10 cellular contexts compared by ENCODE assay signal in the genomic region with DNA sequence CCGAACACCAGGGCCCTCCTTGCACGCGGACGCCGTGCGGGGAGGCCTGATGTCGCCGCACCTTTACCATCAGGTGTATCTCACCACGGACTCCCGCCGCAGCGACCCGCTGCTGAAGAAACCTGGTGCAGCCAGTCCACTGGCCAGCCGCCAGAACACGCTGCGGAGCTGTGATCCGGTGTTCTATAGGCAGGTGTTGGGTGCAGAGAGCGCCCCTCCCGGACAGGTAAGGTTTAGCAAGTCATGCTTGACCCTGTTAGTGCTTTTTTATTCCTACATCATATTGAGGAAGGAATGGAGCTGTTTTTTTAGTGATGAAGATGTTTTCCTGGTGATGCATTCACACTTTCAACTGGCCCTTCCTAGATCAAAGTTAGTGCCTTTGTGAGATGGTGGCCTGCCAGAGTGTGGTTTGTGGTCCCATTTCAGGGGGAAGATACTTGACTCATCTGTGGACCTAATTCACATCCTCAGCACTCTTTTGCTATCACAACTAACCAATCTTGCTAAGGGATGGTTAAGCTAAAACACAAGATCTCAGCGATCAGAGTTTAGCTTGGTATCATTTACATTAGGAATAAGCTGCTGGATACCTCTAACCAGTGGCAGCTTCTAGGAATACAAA. TPM values are rescaled to one million over a fixed set of nuclear protein-coding genes. Genes with fewer than 3 reads are reported as not detected.
DNase-seq lines count a peak whose midpoint lies in the region; ATAC-seq and TF ChIP-seq lines count a peak whose summit lies in the region.
"Had no signal": no experiment of that assay in that cellular context is flagged by ENCODE, and none has a peak within 500 bp of the region (broad histone marks: within the 10 kb centered on the region; RNA-seq: fewer than 3 reads in every experiment).

No MANE protein-coding gene starts in this region.

- peaks cover 49% of the 10 kb centered on the region for H3K79me2 ChIP-seq in mammary epithelial cell (ENCODE audit: insufficient read depth, low read length)

- CTCF ChIA-PET in mammary epithelial cell (lab: Charles Lee; ENCODE audit: low non-redundant PET) = interaction anchor here (0.5 to 1.6 kb wide), 8 partner anchors 10 to 255 kb away, joined by 3 to 8 read pairs (median 4); partner anchors contain the start of genes PCDHB14 and PCDHGB7

- peak in 1 of 2 donors; percentile 32 for DNase-seq in stimulated activated naive CD8-positive, alpha-beta T cell treated with anti-CD3 and anti-CD28 coated beads, Interleukin-15, amount 100 ng/mL, for 72 hours
- DNase-seq in stimulated activated naive CD8-positive, alpha-beta T cell treated with anti-CD3 and anti-CD28 coated beads, Interleukin-15, Interleukin-2, amounts not matched to agents 100 U/mL and 50 U/mL, for 24 hours = no peak
- peak; percentile 78 for DNase-seq in mammary epithelial cell
- peak; percentile 87 for DNase-seq in lower lobe of right lung
- DNase-seq in vagina (ENCODE audit: extremely low spot score in 2 of 2) = no peak
- DNase-seq in NCI-H446 (lab: John Stamatoyannopoulos, UW) = no peak
- no peak for DNase-seq in effector memory CD4-positive, alpha-beta T cell
- DNase-seq: CD4-positive, CD25-positive, alpha-beta regulatory T cell; T1000 had no signal

- ATAC-seq in stimulated activated naive CD8-positive, alpha-beta T cell treated with anti-CD3 and anti-CD28 coated beads, Interleukin-15, amount 100 ng/mL, for 72 hours = peak; percentile 68
- no peak for ATAC-seq in stimulated activated naive CD8-positive, alpha-beta T cell treated with anti-CD3 and anti-CD28 coated beads, Interleukin-15, Interleukin-2, amounts not matched to agents 100 U/mL and 50 U/mL, for 24 hours
- peak; percentile 54 to 58 for ATAC-seq in lower lobe of right lung
- ATAC-seq in HG03571 (IDR thresholded peaks at IDR 0.05; ENCODE audit: unreplicated experiment) = no peak

- peak overlapping the region; percentile 43 for H2AFZ ChIP-seq in mammary epithelial cell (ENCODE audit: low read depth, low read length)

- intact Hi-C loops in mammary epithelial cell (cut with micrococcal nuclease) (loop anchor here (1.0 to 10.0 kb wide), 2 partner anchors 34 to 144 kb away; partner anchors contain the start of genes PCDHGA1 and PCDHGA2), lower lobe of right lung (cut with DNase I) (no loop called here), vagina (cut with DNase I) (no loop called here)

- H3K9me3 ChIP-seq in mammary epithelial cell (replicated peaks; ENCODE audit: insufficient read depth, low read length) = no peaks in the 10 kb centered on the region
- no peaks in the 10 kb centered on the region for H3K9me3 ChIP-seq in lower lobe of right lung
- no peaks in the 10 kb centered on the region for H3K9me3 ChIP-seq in vagina
- H3K9me3 ChIP-seq in effector memory CD4-positive, alpha-beta T cell (ENCODE audit: control insufficient read depth, low read length) = no peaks in the 10 kb centered on the region

- BruUV-seq in mammary epithelial cell (replicated peaks; lab: Mats Ljungman, UMichigan) = no TSS peak

- H3K27ac ChIP-seq in mammary epithelial cell (ENCODE audit: insufficient read depth, low read depth, low read length) = peak overlapping the region; percentile 2
- no peak overlapping the region for H3K27ac ChIP-seq in lower lobe of right lung
- H3K27ac ChIP-seq in vagina = peak overlapping the region; percentile 96
- no peak overlapping the region for H3K27ac ChIP-seq in effector memory CD4-positive, alpha-beta T cell (ENCODE audit: insufficient read depth, low read length, poor library complexity, severe bottlenecking)

- H3K4me2 ChIP-seq in mammary epithelial cell (ENCODE audit: insufficient read depth, low read depth, low read length) = peak overlapping the region; percentile 84

- TF ChIP-seq CTCF in mammary epithelial cell (conservative IDR thresholded peaks at IDR 0.05 in 1 of 2, IDR thresholded peaks at IDR 0.05 in 1 of 2; ENCODE audit: extremely low read depth in 1 of 2, insufficient read depth in 1 of 2, low read depth in 1 of 2, low read length in 2 of 2) (peak; percentile 87 to 89), lower lobe of right lung (IDR thresholded peaks at IDR 0.05) (peak; percentile 36), vagina (IDR thresholded peaks at IDR 0.05) (peak in 1 of 3 experiments; percentile 14)

- 3% methylated on average over 20 of the region's 20 CpGs for WGBS in mammary epithelial cell (ENCODE audit: low coverage, missing lambda C conversion rate)

- H3K9ac ChIP-seq in mammary epithelial cell (ENCODE audit: insufficient read depth, low read length) = peak overlapping the region; percentile 95

- H4K20me1 ChIP-seq in mammary epithelial cell (ENCODE audit: insufficient read depth, low read length) = no peaks in the 10 kb centered on the region

- no peaks in the 10 kb centered on the region for H3K9me3 Mint-ChIP-seq in stimulated activated naive CD8-positive, alpha-beta T cell treated with anti-CD3 and anti-CD28 coated beads, Interleukin-15, amount 100 ng/mL, for 72 hours

- H3K4me1 ChIP-seq in mammary epithelial cell (ENCODE audit: insufficient read depth, low read length) (peaks cover 28% of the 10 kb centered on the region), lower lobe of right lung (peaks cover 44% of the 10 kb centered on the region), vagina (peaks cover 68% of the 10 kb centered on the region)
- H3K4me1 ChIP-seq in effector memory CD4-positive, alpha-beta T cell (ENCODE audit: control insufficient read depth, insufficient read depth, low read length, poor library complexity, severe bottlenecking) = peaks cover 9% of the 10 kb centered on the region

- H3K36me3 ChIP-seq in mammary epithelial cell (ENCODE audit: insufficient read depth, low read length) (no peaks in the 10 kb centered on the region), lower lobe of right lung (no peaks in the 10 kb centered on the region), vagina (peaks cover 0 to 8% of the 10 kb centered on the region in 2 donors)
- H3K36me3 ChIP-seq in effector memory CD4-positive, alpha-beta T cell (ENCODE audit: control insufficient read depth, insufficient read depth, low read length) = no peaks in the 10 kb centered on the region

- no peak overlapping the region for H3K27ac Mint-ChIP-seq in stimulated activated naive CD8-positive, alpha-beta T cell treated with anti-CD3 and anti-CD28 coated beads, Interleukin-15, amount 100 ng/mL, for 72 hours
- H3K27ac Mint-ChIP-seq: CD4-positive, CD25-positive, alpha-beta regulatory T cell had no signal

- TF ChIP-seq POLR2A in vagina (IDR thresholded peaks at IDR 0.05) = no peak

- dilution Hi-C loops in mammary epithelial cell (cut with HindIII; ENCODE audit: low sequenced_read_pairs) = no loop called here

- H3K4me3 ChIP-seq in mammary epithelial cell (replicated peaks in 1 of 3; ENCODE audit: insufficient read depth in 1 of 3, low read depth in 2 of 3, low read length in 3 of 3) (peak overlapping the region; percentile 50 to 73 (median 72)), lower lobe of right lung (peak overlapping the region; percentile 63), vagina (peak overlapping the region; percentile 71 to 76)
- H3K4me3 ChIP-seq in effector memory CD4-positive, alpha-beta T cell (ENCODE audit: insufficient read depth, low read depth, low read length, poor library complexity, severe bottlenecking) = no peak overlapping the region

- no peak overlapping the region for H3K4me3 Mint-ChIP-seq in stimulated activated naive CD8-positive, alpha-beta T cell treated with anti-CD3 and anti-CD28 coated beads, Interleukin-15, amount 100 ng/mL, for 72 hours
- H3K4me3 Mint-ChIP-seq: CD4-positive, CD25-positive, alpha-beta regulatory T cell had no signal

- H3K4me1 Mint-ChIP-seq in stimulated activated naive CD8-positive, alpha-beta T cell treated with anti-CD3 and anti-CD28 coated beads, Interleukin-15, amount 100 ng/mL, for 72 hours = peaks cover 33% of the 10 kb centered on the region

- peaks cover 94% of the 10 kb centered on the region for H3K27me3 Mint-ChIP-seq in stimulated activated naive CD8-positive, alpha-beta T cell treated with anti-CD3 and anti-CD28 coated beads, Interleukin-15, amount 100 ng/mL, for 72 hours

- in situ Hi-C loops in mammary epithelial cell (cut with MboI; ENCODE audit: low sequenced_read_pairs in 2 of 2) = loop anchor here (5.0 kb wide), 1 partner anchor 44 kb away; no protein-coding TSS in a partner anchor

- no peaks in the 10 kb centered on the region for H3K27me3 ChIP-seq in mammary epithelial cell (ENCODE audit: insufficient read depth, low read length)
- peaks cover 13% of the 10 kb centered on the region for H3K27me3 ChIP-seq in lower lobe of right lung (ENCODE audit: low read depth)
- H3K27me3 ChIP-seq in vagina = no peaks in the 10 kb centered on the region
- H3K27me3 ChIP-seq in effector memory CD4-positive, alpha-beta T cell (replicated peaks; ENCODE audit: control insufficient read depth, insufficient read depth, low read length, poor library complexity, severe bottlenecking) = peaks cover 26% of the 10 kb centered on the region

RNA-seq across cellular contexts. Expression of gene PCDHGC3, which starts 2.7 kb away (rescaled TPM):
- total RNA-seq in mammary epithelial cell (10 to 100 TPM; 74.7 to 76.3 TPM), lower lobe of right lung (82.4 TPM), vagina (78.3 TPM)
- 48.6 TPM for polyA plus RNA-seq in mammary epithelial cell
- 134 TPM for polyA minus RNA-seq in mammary epithelial cell

RNA-seq across cellular contexts. Expression of gene PCDHGC4, which starts 6.4 kb away (rescaled TPM):
- total RNA-seq in mammary epithelial cell = 1 to 10 TPM; 1.2 to 2.7 TPM
- 0.14 TPM for polyA plus RNA-seq in mammary epithelial cell
- 0.21 TPM for polyA minus RNA-seq in mammary epithelial cell
- 1.5 TPM for total RNA-seq in lower lobe of right lung
- 4.9 TPM for total RNA-seq in vagina
- total RNA-seq: CD4-positive, CD25-positive, alpha-beta regulatory T cell had no signal
- polyA plus RNA-seq: CD4-positive, CD25-positive, alpha-beta regulatory T cell had no signal

RNA-seq across cellular contexts. Expression of gene PCDHGC5, which starts 10.4 kb away (rescaled TPM):
- total RNA-seq in mammary epithelial cell (1 to 10 TPM; 1.8 to 3.3 TPM), lower lobe of right lung (1.8 TPM), vagina (3.4 TPM)
- polyA plus RNA-seq in mammary epithelial cell = 0.59 TPM
- 1.7 TPM for polyA minus RNA-seq in mammary epithelial cell
- total RNA-seq: CD4-positive, CD25-positive, alpha-beta regulatory T cell had no signal
- polyA plus RNA-seq: CD4-positive, CD25-positive, alpha-beta regulatory T cell had no signal

RNA-seq across cellular contexts. Expression of gene PCDHGA12, which starts 48.1 kb away (rescaled TPM):
- total RNA-seq in mammary epithelial cell = 10 to 100 TPM in 1 of 2 donors, 1 to 10 TPM in 1; 3.2 to 24.5 TPM
- polyA plus RNA-seq in mammary epithelial cell = 1.1 TPM
- 0.62 TPM for polyA minus RNA-seq in mammary epithelial cell
- 5.9 TPM for total RNA-seq in lower lobe of right lung
- total RNA-seq in vagina = 10.6 TPM
- total RNA-seq: CD4-positive, CD25-positive, alpha-beta regulatory T cell had no signal
- polyA plus RNA-seq: CD4-positive, CD25-positive, alpha-beta regulatory T cell had no signal

RNA-seq across cellular contexts. Expression of gene PCDHGA11, which starts 57.6 kb away (rescaled TPM):
- total RNA-seq in mammary epithelial cell = 1 to 10 TPM; 1.2 to 8.5 TPM
- 0.12 TPM for polyA plus RNA-seq in mammary epithelial cell
- not detected for polyA minus RNA-seq in mammary epithelial cell
- total RNA-seq in lower lobe of right lung = 3.2 TPM
- 6.6 TPM for total RNA-seq in vagina
- total RNA-seq: CD4-positive, CD25-positive, alpha-beta regulatory T cell had no signal
- polyA plus RNA-seq: CD4-positive, CD25-positive, alpha-beta regulatory T cell had no signal

Comparison
In these comparisons a context has a peak if more than half of its experiments do, and no peak if none do; other contexts are left out.
1. ATAC-seq: peak in stimulated activated naive CD8-positive, alpha-beta T cell treated with anti-CD3 and anti-CD28 coated beads, Interleukin-15, amount 100 ng/mL, for 72 hours (single experiment) and lower lobe of right lung (2 of 2); none in stimulated activated naive CD8-positive, alpha-beta T cell treated with anti-CD3 and anti-CD28 coated beads, Interleukin-15, Interleukin-2, amounts not matched to agents 100 U/mL and 50 U/mL, for 24 hours (single experiment) and HG03571 (single experiment).
2. DNase-seq: peak in mammary epithelial cell (single experiment) and lower lobe of right lung (single experiment); none in stimulated activated naive CD8-positive, alpha-beta T cell treated with anti-CD3 and anti-CD28 coated beads, Interleukin-15, Interleukin-2, amounts not matched to agents 100 U/mL and 50 U/mL, for 24 hours (single experiment), vagina (0 of 2), NCI-H446 (0 of 2) and effector memory CD4-positive, alpha-beta T cell (0 of 3).
3. H3K27ac ChIP-seq: peak in mammary epithelial cell (single experiment) and vagina (single experiment); none in lower lobe of right lung (single experiment) and effector memory CD4-positive, alpha-beta T cell (single experiment).